32 cellular contexts compared by ENCODE assay signal in the genomic region with DNA sequence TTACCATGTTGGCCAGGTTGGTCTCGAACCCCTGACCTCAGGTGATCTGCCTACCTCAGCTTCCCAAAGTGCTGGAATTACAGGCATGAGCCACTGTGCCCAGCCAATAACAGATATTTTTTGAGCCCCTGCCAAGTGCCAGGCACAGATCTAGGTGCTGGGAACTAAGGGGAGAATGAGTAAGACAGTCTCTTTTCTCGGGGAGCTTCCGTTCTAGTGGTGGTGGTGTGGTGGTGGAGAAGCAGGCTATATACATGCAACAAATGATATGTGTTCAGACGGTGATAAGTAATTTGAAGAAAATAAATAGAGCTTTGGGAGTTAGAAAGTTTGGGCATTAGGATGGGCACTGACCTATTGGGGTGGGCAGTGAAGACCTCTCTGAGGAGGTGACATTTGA.
"Had no signal": no experiment of that assay in that cellular context is flagged by ENCODE, and none has a peak within 500 bp of the region (broad histone marks: within the 10 kb centered on the region; RNA-seq: fewer than 3 reads in every experiment).

No MANE protein-coding gene starts in this region.

- DNase-seq: dermis blood vessel endothelial cell; effector memory CD4-positive, alpha-beta T cell; erythroblast; esophagus squamous epithelium; foreskin melanocyte; glutamatergic neuron; heart right ventricle; hypothalamus; immature natural killer cell; left ventricle myocardium superior; lower lobe of right lung; mucosa of descending colon; naive B cell; nephron progenitor cell; occipital lobe; ovary; posterior cingulate gyrus; psoas muscle; right cardiac atrium; sigmoid colon; stimulated activated CD4-positive, alpha-beta T cell treated with anti-CD3 and anti-CD28 coated beads, Interleukin-2, amount 100 ng/mL, for 24 hours; stimulated activated CD4-positive, alpha-beta T cell treated with anti-CD3 and anti-CD28 coated beads, Interleukin-4, amount 100 ng/mL, for 24 hours; stimulated activated naive CD8-positive, alpha-beta T cell treated with anti-CD3 and anti-CD28 coated beads, Interleukin-15, Interleukin-2, amounts not matched to agents 100 U/mL and 50 U/mL, for 24 hours; substantia nigra; testis; tibial artery; upper lobe of left lung had no signal

- FAIRE-seq: keratinocyte, urothelium cell line had no signal

- H3K27ac Mint-ChIP-seq: mesothelial cell of epicardium; naive B cell; nephron progenitor cell; stimulated activated memory B cell treated with anti-CD40 and anti-IgM and Interleukin-4, amounts not matched to agents 10 μg/mL and 1 μg/mL and 100 μg/mL, for 72 hours had no signal

- H3K4me1 ChIP-seq: esophagus squamous epithelium, lower lobe of right lung, psoas muscle, testis, tibial artery, upper lobe of left lung had no signal

- H3K36me3 Mint-ChIP-seq: mesothelial cell of epicardium had no signal

- H3K9me3 Mint-ChIP-seq: mesothelial cell of epicardium; naive B cell; nephron progenitor cell; stimulated activated memory B cell treated with anti-CD40 and anti-IgM and Interleukin-4, amounts not matched to agents 10 μg/mL and 1 μg/mL and 100 μg/mL, for 72 hours had no signal

- ATAC-seq: heart right ventricle; left ventricle myocardium superior; lower lobe of right lung; mucosa of descending colon; psoas muscle; stimulated activated memory B cell treated with anti-CD40 and anti-IgM and Interleukin-4, amounts not matched to agents 10 μg/mL and 1 μg/mL and 100 μg/mL, for 72 hours; stimulated activated naive CD8-positive, alpha-beta T cell treated with anti-CD3 and anti-CD28 coated beads, Interleukin-15, Interleukin-2, amounts not matched to agents 100 U/mL and 50 U/mL, for 24 hours had no signal

- H3K4me3 ChIP-seq: coronary artery, esophagus squamous epithelium, heart right ventricle, lower lobe of right lung, mucosa of descending colon, ovary, psoas muscle, sigmoid colon, testis, tibial artery, upper lobe of left lung had no signal

- H3K27ac ChIP-seq: coronary artery, esophagus squamous epithelium, heart right ventricle, lower lobe of right lung, ovary, psoas muscle, testis, tibial artery, upper lobe of left lung had no signal

- H3K4me3 Mint-ChIP-seq: immature natural killer cell; mesothelial cell of epicardium; naive B cell; nephron progenitor cell; stimulated activated memory B cell treated with anti-CD40 and anti-IgM and Interleukin-4, amounts not matched to agents 10 μg/mL and 1 μg/mL and 100 μg/mL, for 72 hours had no signal

- H3K9me3 ChIP-seq: esophagus squamous epithelium, heart right ventricle, lower lobe of right lung, mucosa of descending colon, ovary, psoas muscle, sigmoid colon, testis, tibial artery, upper lobe of left lung had no signal

- H3K27me3 ChIP-seq: esophagus squamous epithelium, heart right ventricle, ovary, sigmoid colon, testis, tibial artery, upper lobe of left lung had no signal

- H3K27me3 Mint-ChIP-seq: naive B cell; stimulated activated memory B cell treated with anti-CD40 and anti-IgM and Interleukin-4, amounts not matched to agents 10 μg/mL and 1 μg/mL and 100 μg/mL, for 72 hours had no signal

- H3K36me3 ChIP-seq: lower lobe of right lung, ovary, sigmoid colon, tibial artery, upper lobe of left lung had no signal

- H3K4me1 Mint-ChIP-seq: naive B cell had no signal
